Comparison of ENCODE assay signal across 1 cellular context in the genomic region with DNA sequence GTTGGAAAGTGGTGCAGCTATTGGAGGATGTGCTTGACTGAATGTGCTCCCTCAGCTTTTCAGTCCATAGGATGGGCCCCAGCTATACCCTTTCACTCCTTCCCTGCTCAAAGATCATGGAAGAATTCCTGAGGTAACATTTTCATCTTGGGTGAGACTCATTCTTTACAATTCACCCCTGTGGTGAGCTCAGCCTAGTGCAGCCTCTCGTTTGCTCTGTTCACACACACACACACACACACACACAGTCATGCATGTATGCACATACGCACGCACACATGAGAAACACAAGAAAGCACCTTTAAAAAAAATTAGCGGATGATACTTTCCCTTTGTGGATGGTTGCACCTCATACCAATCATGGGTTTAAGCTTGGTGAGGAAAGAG.
TF ChIP-seq lines count a peak whose summit lies in the region.

No MANE protein-coding gene starts in this region.

TF ChIP-seq in endothelial cell of umbilical vein, 7 proteins besides CTCF, POLR2A, EP300 and RAD21:
- no peak for TF ChIP-seq EZH2 (IDR thresholded peaks at IDR 0.05; ENCODE audit: borderline replicate concordance, low read depth, low read length, severe bottlenecking)
- TF ChIP-seq FOS (IDR thresholded peaks at IDR 0.05; ENCODE audit: borderline replicate concordance, insufficient read depth, low read length): no peak
- TF ChIP-seq MYC (IDR thresholded peaks at IDR 0.05; ENCODE audit: low read depth, low read length): no peak
- no peak for TF ChIP-seq MAX (IDR thresholded peaks at IDR 0.05; ENCODE audit: insufficient read depth, insufficient read length)
- TF ChIP-seq GATA2 (IDR thresholded peaks at IDR 0.05; ENCODE audit: insufficient read depth, insufficient read length, low read depth, low read length): no peak
- no peak for TF ChIP-seq POLR2AphosphoS5 (IDR thresholded peaks at IDR 0.05; ENCODE audit: insufficient read depth, low read depth, low read length)
- no peak for TF ChIP-seq JUN (IDR thresholded peaks at IDR 0.05; ENCODE audit: borderline replicate concordance, insufficient read depth, insufficient read length, low read depth)
